Comparison of ENCODE assay signal across 16 cellular contexts in genomic region chr10:120646738-120647427, GRCh38.
"Had no signal": no experiment of that assay in that cellular context is flagged by ENCODE, and none has a peak within 500 bp of the region (broad histone marks: within the 10 kb centered on the region; RNA-seq: fewer than 3 reads in every experiment).

No MANE protein-coding gene starts in this region.

- H3K4me3 Mint-ChIP-seq: activated CD8-positive, alpha-beta memory T cell treated with anti-CD3 and anti-CD28 coated beads, Interleukin-2, amount 10 ng/mL, durations not matched to agents 7 days and 5 days; activated naive CD8-positive, alpha-beta T cell; activated T-cell treated with anti-CD3 and anti-CD28 coated beads, Interleukin-2, amount 50 U/mL, for 24 hours; nephron progenitor cell; stimulated activated naive CD8-positive, alpha-beta T cell treated with anti-CD3 and anti-CD28 coated beads, Interleukin-15, Interleukin-2, amounts not matched to agents 100 ng/mL and 50 ng/mL, for 24 hours; T-helper 2 cell treated with Interferon-gamma antibody and Interleukin-4, amounts not matched to agents 5 μg/mL and 100 μg/mL, for 36 hours had no signal

- H3K4me1 ChIP-seq: breast epithelium, heart left ventricle had no signal

- H3K36me3 ChIP-seq: breast epithelium, heart left ventricle, left lung had no signal

- H3K27me3 ChIP-seq: breast epithelium, left lung had no signal

- DNase-seq: activated CD4-positive, alpha-beta T cell treated with anti-CD3 and anti-CD28 coated beads, Interleukin-2, amount 50 U/mL, for 48 hours; activated CD4-positive, CD25-positive, alpha-beta regulatory T cell treated with anti-CD3 and anti-CD28 coated beads, Interleukin-2, amount 50 U/mL, for 72 hours; activated CD8-positive, alpha-beta memory T cell treated with anti-CD3 and anti-CD28 coated beads, Interleukin-2, amount 10 ng/mL, durations not matched to agents 7 days and 5 days; activated effector memory CD4-positive, alpha-beta T cell treated with anti-CD3 and anti-CD28 coated beads, Interleukin-2, amount 50 U/mL, for 16 hours; activated T-cell treated with anti-CD3 and anti-CD28 coated beads, Interleukin-2, amount 50 U/mL, for 24 hours; amygdala; dorsolateral prefrontal cortex; heart left ventricle; left lung; nephron progenitor cell; stimulated activated CD4-positive, alpha-beta T cell treated with anti-CD3 and anti-CD28 coated beads, Interleukin-4, amount 100 ng/mL, for 1 hour; stimulated activated CD8-positive, alpha-beta memory T cell treated with anti-CD3 and anti-CD28 coated beads, Interleukin-4, amount 100 ng/mL, for 48 hours had no signal

- H3K27me3 Mint-ChIP-seq: activated CD8-positive, alpha-beta memory T cell treated with anti-CD3 and anti-CD28 coated beads, Interleukin-2, amount 10 ng/mL, durations not matched to agents 7 days and 5 days; activated naive CD8-positive, alpha-beta T cell; activated T-cell treated with anti-CD3 and anti-CD28 coated beads, Interleukin-2, amount 50 U/mL, for 24 hours; stimulated activated naive CD8-positive, alpha-beta T cell treated with anti-CD3 and anti-CD28 coated beads, Interleukin-15, Interleukin-2, amounts not matched to agents 100 ng/mL and 50 ng/mL, for 24 hours had no signal

- H3K36me3 Mint-ChIP-seq: activated CD8-positive, alpha-beta memory T cell treated with anti-CD3 and anti-CD28 coated beads, Interleukin-2, amount 10 ng/mL, durations not matched to agents 7 days and 5 days; activated naive CD8-positive, alpha-beta T cell had no signal

- H3K27ac ChIP-seq: breast epithelium, dorsolateral prefrontal cortex, heart left ventricle, left lung had no signal

- H3K4me1 Mint-ChIP-seq: activated CD8-positive, alpha-beta memory T cell treated with anti-CD3 and anti-CD28 coated beads, Interleukin-2, amount 10 ng/mL, durations not matched to agents 7 days and 5 days had no signal

- H3K4me3 ChIP-seq: breast epithelium, dorsolateral prefrontal cortex, heart left ventricle, left lung had no signal

- H3K9me3 ChIP-seq: breast epithelium, heart left ventricle, left lung had no signal

- H3K27ac Mint-ChIP-seq: activated CD8-positive, alpha-beta memory T cell treated with anti-CD3 and anti-CD28 coated beads, Interleukin-2, amount 10 ng/mL, durations not matched to agents 7 days and 5 days; activated naive CD8-positive, alpha-beta T cell; activated T-cell treated with anti-CD3 and anti-CD28 coated beads, Interleukin-2, amount 50 U/mL, for 24 hours; nephron progenitor cell; stimulated activated naive CD8-positive, alpha-beta T cell treated with anti-CD3 and anti-CD28 coated beads, Interleukin-15, Interleukin-2, amounts not matched to agents 100 ng/mL and 50 ng/mL, for 24 hours; T-helper 2 cell treated with Interferon-gamma antibody and Interleukin-4, amounts not matched to agents 5 μg/mL and 100 μg/mL, for 36 hours had no signal

- H3K9me3 Mint-ChIP-seq: activated T-cell treated with anti-CD3 and anti-CD28 coated beads, Interleukin-2, amount 50 U/mL, for 24 hours; nephron progenitor cell; stimulated activated naive CD8-positive, alpha-beta T cell treated with anti-CD3 and anti-CD28 coated beads, Interleukin-15, Interleukin-2, amounts not matched to agents 100 ng/mL and 50 ng/mL, for 24 hours; T-helper 2 cell treated with Interferon-gamma antibody and Interleukin-4, amounts not matched to agents 5 μg/mL and 100 μg/mL, for 36 hours had no signal

- ATAC-seq: activated CD8-positive, alpha-beta memory T cell treated with anti-CD3 and anti-CD28 coated beads, Interleukin-2, amount 10 ng/mL, durations not matched to agents 7 days and 5 days; heart left ventricle; left lung had no signal
